13 cellular contexts compared by ENCODE assay signal in genomic region chr12:23221066-23221465, GRCh38.
DNase-seq lines count a peak whose midpoint lies in the region; ATAC-seq, FAIRE-seq and TF ChIP-seq lines count a peak whose summit lies in the region.
"Had no signal": no experiment of that assay in that cellular context is flagged by ENCODE, and none has a peak within 500 bp of the region (broad histone marks: within the 10 kb centered on the region; RNA-seq: fewer than 3 reads in every experiment).

No MANE protein-coding gene starts in this region.

- ATAC-seq in HG03135 (IDR thresholded peaks at IDR 0.05; ENCODE audit: unreplicated experiment), result no peak
- no peak for ATAC-seq in HG02970 (IDR thresholded peaks at IDR 0.05; ENCODE audit: low FRiP score, unreplicated experiment)
- ATAC-seq: HCT116, left lung had no signal

- no peak overlapping the region for H3K4me3 Mint-ChIP-seq in nephron
- H3K4me3 Mint-ChIP-seq: activated naive CD8-positive, alpha-beta T cell treated with anti-CD3 and anti-CD28 coated beads, Interleukin-2, amount 10 ng/mL, durations not matched to agents 7 days and 5 days had no signal

- no peaks in the 10 kb centered on the region for H3K36me3 Mint-ChIP-seq in nephron (ENCODE audit: low read depth)
- H3K36me3 Mint-ChIP-seq: activated naive CD8-positive, alpha-beta T cell treated with anti-CD3 and anti-CD28 coated beads, Interleukin-2, amount 10 ng/mL, durations not matched to agents 7 days and 5 days had no signal

- peak; percentile 42 for DNase-seq in NCI-H1694 (lab: John Stamatoyannopoulos, UW)
- DNase-seq in bronchial epithelial cell (ENCODE audit: low read depth), result peak; percentile 30
- DNase-seq in NCI-H2029 treated with DMSO at 0.1 percent for 48 hours (lab: John Stamatoyannopoulos, UW), result no peak
- DNase-seq: activated naive CD8-positive, alpha-beta T cell treated with anti-CD3 and anti-CD28 coated beads, Interleukin-2, amount 10 ng/mL, durations not matched to agents 7 days and 5 days; left lung; NCI-H2171; transverse colon had no signal

- no peaks in the 10 kb centered on the region for H3K36me3 ChIP-seq in bronchial epithelial cell (ENCODE audit: control insufficient read depth, insufficient read depth, low read length)
- H3K36me3 ChIP-seq: left lung, prostate gland, transverse colon had no signal

- TF ChIP-seq CTCF in GM12872 (IDR thresholded peaks at IDR 0.05; ENCODE audit: insufficient read depth, low read depth, low read length), result 0 out of 3 replicates have a peak, but pooled peaks have one; percentile 19
- peak; percentile 60 for TF ChIP-seq CTCF in bronchial epithelial cell (IDR thresholded peaks at IDR 0.05; ENCODE audit: insufficient read depth, low read length, severe bottlenecking)
- peak in 2 of 3 experiments; percentile 13 to 23 for TF ChIP-seq CTCF in nephron (IDR thresholded peaks at IDR 0.05; ENCODE audit: unreplicated experiment in 3 of 3)

- no peak overlapping the region for H3K4me3 ChIP-seq in bronchial epithelial cell (ENCODE audit: low read depth, low read length)
- H3K4me3 ChIP-seq: left lung, prostate gland, transverse colon had no signal

- H3K9me3 Mint-ChIP-seq in nephron, result peaks cover 7% of the 10 kb centered on the region

- no peak overlapping the region for H3K27ac Mint-ChIP-seq in nephron
- H3K27ac Mint-ChIP-seq: activated naive CD8-positive, alpha-beta T cell treated with anti-CD3 and anti-CD28 coated beads, Interleukin-2, amount 10 ng/mL, durations not matched to agents 7 days and 5 days had no signal

- H3K27me3 ChIP-seq in bronchial epithelial cell (ENCODE audit: control insufficient read depth, insufficient read depth, low read length), result no peaks in the 10 kb centered on the region
- H3K27me3 ChIP-seq: left lung, transverse colon had no signal

- H3K27me3 Mint-ChIP-seq in nephron (ENCODE audit: low read depth), result peaks cover 3% of the 10 kb centered on the region
- H3K27me3 Mint-ChIP-seq: activated naive CD8-positive, alpha-beta T cell treated with anti-CD3 and anti-CD28 coated beads, Interleukin-2, amount 10 ng/mL, durations not matched to agents 7 days and 5 days had no signal

- FAIRE-seq in bronchial epithelial cell (lab: Jason Lieb, UNC), result no peak

- peaks cover 4% of the 10 kb centered on the region for H3K4me1 Mint-ChIP-seq in nephron
- H3K4me1 Mint-ChIP-seq: activated naive CD8-positive, alpha-beta T cell treated with anti-CD3 and anti-CD28 coated beads, Interleukin-2, amount 10 ng/mL, durations not matched to agents 7 days and 5 days had no signal
